12 cellular contexts compared by ENCODE assay signal in the genomic region with DNA sequence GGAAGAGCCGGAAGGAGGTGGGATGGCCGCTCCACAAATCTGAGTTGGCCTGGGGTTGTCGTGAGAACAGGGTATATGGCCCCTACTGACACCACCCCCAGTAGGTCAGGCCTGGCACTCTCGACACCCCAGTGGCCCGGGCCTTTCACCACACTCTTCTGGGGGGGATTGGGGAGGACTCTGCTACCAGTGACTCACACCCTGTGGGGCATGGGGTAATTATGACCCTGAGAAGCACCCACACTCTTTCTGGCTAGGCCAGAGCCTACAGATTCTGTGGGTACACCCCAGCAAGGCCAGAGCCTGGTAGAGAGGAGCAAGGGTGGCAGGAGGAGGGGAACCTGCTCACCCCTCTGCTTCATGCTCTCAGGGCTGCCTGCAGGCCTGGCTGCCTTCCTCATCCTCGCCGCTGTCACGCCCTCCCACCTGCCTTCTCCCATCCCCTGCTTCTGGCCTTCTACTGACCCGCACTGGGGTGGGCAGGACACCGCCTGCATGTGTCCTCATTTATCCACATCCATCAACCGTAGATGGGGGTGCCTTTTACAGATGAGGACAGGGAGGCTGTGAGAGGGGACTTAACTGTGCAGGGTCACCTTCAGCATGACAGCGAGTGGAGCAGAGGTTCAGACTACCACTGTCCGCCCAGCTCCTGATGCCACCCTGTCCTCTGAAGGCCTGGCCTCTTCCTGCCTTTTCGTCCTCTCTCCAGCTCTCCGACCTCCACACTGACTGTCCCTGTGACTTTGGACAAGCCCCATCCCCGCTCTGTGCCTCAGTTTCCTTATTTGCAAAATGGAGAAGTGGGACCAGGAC. TPM values are rescaled to one million over a fixed set of nuclear protein-coding genes. Genes with fewer than 3 reads are reported as not detected.
DNase-seq lines count a peak whose midpoint lies in the region; ATAC-seq and TF ChIP-seq lines count a peak whose summit lies in the region.
"Had no signal": no experiment of that assay in that cellular context is flagged by ENCODE, and none has a peak within 500 bp of the region (broad histone marks: within the 10 kb centered on the region; RNA-seq: fewer than 3 reads in every experiment).

No MANE protein-coding gene starts in this region.

- no peak for DNase-seq in CD4-positive, alpha-beta memory T cell
- no peak for DNase-seq in activated naive CD8-positive, alpha-beta T cell treated with anti-CD3 and anti-CD28 coated beads, Interleukin-2, amount 10 ng/mL, durations not matched to agents 7 days and 5 days
- DNase-seq in psoas muscle (peak in 1 of 2 donors; percentile 48), GDM1 (lab: John Stamatoyannopoulos, UW) (no peak), SIG-M5 (lab: John Stamatoyannopoulos, UW) (no peak)
- DNase-seq in activated effector memory CD4-positive, alpha-beta T cell treated with Interleukin-2 at 50 U/mL for 16 hours, result no peak
- DNase-seq: activated gamma-delta T cell treated with Interleukin-2 at 50 U/mL for 16 hours, DMS153, foreskin fibroblast, RPMI8226 had no signal

- peaks cover 74 to 100% (median 94%) of the 10 kb centered on the region in 4 donors for H3K4me1 Mint-ChIP-seq in CD4-positive, alpha-beta memory T cell
- peaks cover 85% of the 10 kb centered on the region for H3K4me1 Mint-ChIP-seq in activated naive CD8-positive, alpha-beta T cell treated with anti-CD3 and anti-CD28 coated beads, Interleukin-2, amount 10 ng/mL, durations not matched to agents 7 days and 5 days

- H3K27me3 ChIP-seq in CD4-positive, alpha-beta memory T cell (ENCODE audit: insufficient read depth, low read length), result no peaks in the 10 kb centered on the region
- no peaks in the 10 kb centered on the region for H3K27me3 ChIP-seq in psoas muscle (ENCODE audit: insufficient read depth in 3 of 3, low read length in 2 of 3)

- H3K9me3 Mint-ChIP-seq in CD4-positive, alpha-beta memory T cell, result peaks cover 0 to 3% (median 0%) of the 10 kb centered on the region in 8 donors
- H3K9me3 Mint-ChIP-seq in activated naive CD8-positive, alpha-beta T cell treated with anti-CD3 and anti-CD28 coated beads, Interleukin-2, amount 10 ng/mL, durations not matched to agents 7 days and 5 days, result no peaks in the 10 kb centered on the region

- WGBS in psoas muscle, 3 donors, result 46 to 65% (median 53%) methylated on average over 16 of the region's 16 CpGs

- H3K27ac Mint-ChIP-seq in CD4-positive, alpha-beta memory T cell, result peak overlapping the region; percentile 96 to 100 (median 98)
- peak overlapping the region; percentile 84 for H3K27ac Mint-ChIP-seq in activated naive CD8-positive, alpha-beta T cell treated with anti-CD3 and anti-CD28 coated beads, Interleukin-2, amount 10 ng/mL, durations not matched to agents 7 days and 5 days

- peak overlapping the region in 1 of 2 donors; percentile 28 for H3K4me3 ChIP-seq in CD4-positive, alpha-beta memory T cell (ENCODE audit: low read length in 2 of 2)
- H3K4me3 ChIP-seq in HEK293 (ENCODE audit: low read depth, low read length), result no peak overlapping the region
- H3K4me3 ChIP-seq in psoas muscle, result peak overlapping the region; percentile 25
- H3K4me3 ChIP-seq: coronary artery had no signal

- no peaks in the 10 kb centered on the region for H3K27me3 Mint-ChIP-seq in CD4-positive, alpha-beta memory T cell
- H3K27me3 Mint-ChIP-seq in activated naive CD8-positive, alpha-beta T cell treated with anti-CD3 and anti-CD28 coated beads, Interleukin-2, amount 10 ng/mL, durations not matched to agents 7 days and 5 days, result no peaks in the 10 kb centered on the region

- no peaks in the 10 kb centered on the region for H3K36me3 ChIP-seq in CD4-positive, alpha-beta memory T cell (ENCODE audit: insufficient read depth, low read length)
- H3K36me3 ChIP-seq in HEK293 (ENCODE audit: control insufficient read depth in 2 of 2, insufficient read depth in 1 of 2, low read length in 2 of 2) (no peaks in the 10 kb centered on the region), psoas muscle (ENCODE audit: insufficient read depth in 1 of 2, low read depth in 1 of 2) (peaks cover 0 to 84% of the 10 kb centered on the region in 2 donors)

- intact Hi-C loops in CD4-positive, alpha-beta memory T cell (cut with micrococcal nuclease), result no loop called here
- intact Hi-C loops in psoas muscle (cut with DNase I), result loop anchor here in 1 of 2 donors (5.0 kb wide), 1 partner anchor 39 kb away; a partner anchor contains a TSS

- no peaks in the 10 kb centered on the region for H3K9me3 ChIP-seq in CD4-positive, alpha-beta memory T cell (ENCODE audit: control insufficient read depth in 1 of 2, low read length in 2 of 2)
- H3K9me3 ChIP-seq in HEK293 (ENCODE audit: control insufficient read depth, insufficient read depth, low read depth, low read length) (no peaks in the 10 kb centered on the region), psoas muscle (no peaks in the 10 kb centered on the region)

- peak overlapping the region; percentile 77 for H3K27ac ChIP-seq in CD4-positive, alpha-beta memory T cell (ENCODE audit: low read depth, low read length)
- H3K27ac ChIP-seq in HEK293 (ENCODE audit: extremely low read depth, low read depth, low read length) (no peak overlapping the region), psoas muscle (peak overlapping the region; percentile 98)

- TF ChIP-seq CTCF in HEK293 (tag by site-specific recombination; IDR thresholded peaks at IDR 0.05), result no peak
- no peak for TF ChIP-seq CTCF in psoas muscle (IDR thresholded peaks at IDR 0.05)

- peaks cover 0 to 5% of the 10 kb centered on the region in 2 donors for H3K36me3 Mint-ChIP-seq in CD4-positive, alpha-beta memory T cell
- H3K36me3 Mint-ChIP-seq in activated naive CD8-positive, alpha-beta T cell treated with anti-CD3 and anti-CD28 coated beads, Interleukin-2, amount 10 ng/mL, durations not matched to agents 7 days and 5 days, result peaks cover 2% of the 10 kb centered on the region

- peaks cover 100% of the 10 kb centered on the region for H3K4me1 ChIP-seq in CD4-positive, alpha-beta memory T cell (ENCODE audit: insufficient read depth, low read length)
- peaks cover 6% of the 10 kb centered on the region for H3K4me1 ChIP-seq in HEK293 (ENCODE audit: control insufficient read depth, insufficient read depth, low read length)
- peaks cover 88% of the 10 kb centered on the region for H3K4me1 ChIP-seq in psoas muscle

- POLR2A ChIA-PET in CD4-positive, alpha-beta memory T cell (lab: Charles Lee; ENCODE audit: partially characterized antibody), result interaction anchor here (2.0 to 15.6 kb wide), 3 partner anchors 11 to 18 kb away, joined by 5 to 469 read pairs (median 87); a partner anchor contains a TSS
- POLR2A ChIA-PET in HEK293 (lab: Yijun Ruan, JAX), result no interaction called here
- POLR2A ChIA-PET in activated naive CD8-positive, alpha-beta T cell treated with anti-CD3 and anti-CD28 coated beads, Interleukin-2, amount 10 ng/mL, durations not matched to agents 7 days and 5 days (lab: Charles Lee), result interaction anchor here (0.6 to 9.9 kb wide), 3 partner anchors 15 to 18 kb away, joined by 3 to 190 read pairs (median 9); a partner anchor contains a TSS

- ATAC-seq in activated naive CD8-positive, alpha-beta T cell treated with anti-CD3 and anti-CD28 coated beads, Interleukin-2, amount 10 ng/mL, durations not matched to agents 7 days and 5 days (ENCODE audit: low read depth), result no peak
- no peak for ATAC-seq in psoas muscle

- CTCF ChIA-PET in CD4-positive, alpha-beta memory T cell (lab: Charles Lee; ENCODE audit: partially characterized antibody), result interaction anchor here (34.5 to 39.2 kb wide), 2 partner anchors 9 kb away, joined by 1377 read pairs; a partner anchor contains a TSS
- CTCF ChIA-PET in HEK293 (lab: Yijun Ruan, JAX), result interaction anchor here (1.3 to 1.7 kb wide), 2 partner anchors 18 to 179 kb away, joined by 4 to 8 read pairs; no protein-coding TSS in a partner anchor

- peak overlapping the region in 4 of 8 donors; percentile 17 to 85 (median 78) for H3K4me3 Mint-ChIP-seq in CD4-positive, alpha-beta memory T cell
- H3K4me3 Mint-ChIP-seq in activated naive CD8-positive, alpha-beta T cell treated with anti-CD3 and anti-CD28 coated beads, Interleukin-2, amount 10 ng/mL, durations not matched to agents 7 days and 5 days, result peak overlapping the region; percentile 80

TF ChIP-seq in HEK293, 187 proteins besides CTCF, POLR2A, EP300 and RAD21:
- peak; percentile 20; the same call in 1 of the 2 replicates for TF ChIP-seq GLIS1 (tag by site-specific recombination; IDR thresholded peaks at IDR 0.05)
- TF ChIP-seq ZNF571 (tag by site-specific recombination; IDR thresholded peaks at IDR 0.05), result no peak
- TF ChIP-seq HOXD13 (CRISPR knock-in tag; IDR thresholded peaks at IDR 0.05; ENCODE audit: borderline replicate concordance), result no peak
- TF ChIP-seq ZNF394 (tag by site-specific recombination; IDR thresholded peaks at IDR 0.05; ENCODE audit: borderline replicate concordance), result no peak
- no peak for TF ChIP-seq ZNF114 (tag by site-specific recombination; IDR thresholded peaks at IDR 0.05)
- TF ChIP-seq SP7 (tag by site-specific recombination; IDR thresholded peaks at IDR 0.05), result no peak
- TF ChIP-seq ZNF830 (tag by site-specific recombination; IDR thresholded peaks at IDR 0.05; ENCODE audit: low read depth), result no peak
- TF ChIP-seq ZNF311 (tag by site-specific recombination; IDR thresholded peaks at IDR 0.05; ENCODE audit: borderline replicate concordance), result no peak

RNA-seq across cellular contexts. Expression of a gene that starts 18.4 kb away (rescaled TPM):
- total RNA-seq in CD4-positive, alpha-beta memory T cell, result 10 to 100 TPM; 27.3 to 29.7 TPM
- polyA plus RNA-seq in CD4-positive, alpha-beta memory T cell, result 1 to 10 TPM in 1 of 2 donors, under 1 TPM in 1; 0.87 to 2.3 TPM
- total RNA-seq in activated naive CD8-positive, alpha-beta T cell treated with anti-CD3 and anti-CD28 coated beads, Interleukin-2, amount 10 ng/mL, durations not matched to agents 7 days and 5 days, result 10 to 100 TPM; 21.3 to 24.0 TPM
- 100 to 1,000 TPM; 148 to 443 (median 252) TPM for total RNA-seq in psoas muscle
- polyA plus RNA-seq in psoas muscle, result 100 to 1,000 TPM in 2 of 3 donors, 10 to 100 TPM in 1; 41.2 to 460 (median 217) TPM

RNA-seq across cellular contexts. Expression of a gene that starts 30.8 kb away (rescaled TPM):
- total RNA-seq in CD4-positive, alpha-beta memory T cell, result not detected
- polyA plus RNA-seq in CD4-positive, alpha-beta memory T cell, result not detected
- total RNA-seq in activated naive CD8-positive, alpha-beta T cell treated with anti-CD3 and anti-CD28 coated beads, Interleukin-2, amount 10 ng/mL, durations not matched to agents 7 days and 5 days, result not detected
- total RNA-seq in psoas muscle, result not detected
- polyA plus RNA-seq in psoas muscle, result under 1 TPM in 2 of 3 donors, not detected in 1; 0.14 to 0.32 TPM

RNA-seq across cellular contexts. Expression of a gene that starts 39.1 kb away (rescaled TPM):
- total RNA-seq in CD4-positive, alpha-beta memory T cell, result not detected
- not detected for polyA plus RNA-seq in CD4-positive, alpha-beta memory T cell
- total RNA-seq in activated naive CD8-positive, alpha-beta T cell treated with anti-CD3 and anti-CD28 coated beads, Interleukin-2, amount 10 ng/mL, durations not matched to agents 7 days and 5 days, result under 1 TPM in 1 of 2 experiments, not detected in 1; 0.25 TPM
- total RNA-seq in psoas muscle, result 1 to 10 TPM in 3 of 4 donors, under 1 TPM in 1; 0.71 to 3.9 (median 2.2) TPM
- under 1 TPM; 0.04 to 0.69 (median 0.61) TPM for polyA plus RNA-seq in psoas muscle

Comparison
In these comparisons a context has a peak if more than half of its experiments do, and no peak if none do; other contexts are left out.
1. RNA of a gene that starts 18.4 kb away (total RNA-seq): 148 to 443 TPM in psoas muscle; 27.3 to 29.7 TPM in CD4-positive, alpha-beta memory T cell and 21.3 to 24.0 TPM in activated naive CD8-positive, alpha-beta T cell treated with anti-CD3 and anti-CD28 coated beads, Interleukin-2, amount 10 ng/mL, durations not matched to agents 7 days and 5 days; every median in the first group is over 4 times any median in the second.